Comparison of ENCODE assay signal across 8 cellular contexts in genomic region chr5:119411291-119411934, GRCh38. TPM values are rescaled to one million over a fixed set of nuclear protein-coding genes. Genes with fewer than 3 reads are reported as not detected.
DNase-seq lines count a peak whose midpoint lies in the region; ATAC-seq and TF ChIP-seq lines count a peak whose summit lies in the region.

No MANE protein-coding gene starts in this region.

- H2AK5ac ChIP-seq in trophoblast cell (ENCODE audit: low read length) = no peak overlapping the region

- POLR2A ChIA-PET in RWPE1 (lab: Yijun Ruan, JAX; ENCODE audit: low non-redundant PET) = no interaction called here

- 6 to 11% methylated on average over 9 of the region's 9 CpGs for WGBS in esophagus squamous epithelium, 2 donors
- no CpG with 5 or more reads among the region's 9 CpGs for WGBS in trophoblast cell (ENCODE audit: extremely low coverage, insufficient coverage, insufficient read length)

- H3K4me3 ChIP-seq in esophagus squamous epithelium (peak overlapping the region; percentile 33 to 70 (median 52)), trophoblast cell (ENCODE audit: low read depth, low read length) (peak overlapping the region; percentile 51)

- peak overlapping the region; percentile 81 for H3K14ac ChIP-seq in trophoblast cell (ENCODE audit: low read length)

- peak overlapping the region; percentile 74 for H3K4me2 ChIP-seq in trophoblast cell (ENCODE audit: low read length)

- peak overlapping the region; percentile 48 for H4K8ac ChIP-seq in trophoblast cell (ENCODE audit: low read depth, low read length)

- H3K4me1 ChIP-seq in esophagus squamous epithelium = peaks cover 7 to 24% (median 7%) of the 10 kb centered on the region in 3 donors
- no peaks in the 10 kb centered on the region for H3K4me1 ChIP-seq in trophoblast cell (ENCODE audit: control insufficient read depth in 1 of 2, insufficient read depth in 2 of 2, low read length in 2 of 2)

- H3K36me3 ChIP-seq in esophagus squamous epithelium (no peaks in the 10 kb centered on the region), trophoblast cell (ENCODE audit: control insufficient read depth in 1 of 2, insufficient read depth in 2 of 2, low read length in 2 of 2) (peaks cover 1 to 2% of the 10 kb centered on the region in 2 experiments)

- H3K4ac ChIP-seq in trophoblast cell (ENCODE audit: low read depth, low read length) = no peak overlapping the region

- no peaks in the 10 kb centered on the region for H3K79me2 ChIP-seq in trophoblast cell (ENCODE audit: control insufficient read depth, insufficient read depth, low read length, poor library complexity)

- peak overlapping the region; percentile 90 for H2BK120ac ChIP-seq in trophoblast cell (ENCODE audit: insufficient read depth, low read length, poor library complexity)

- H3K9ac ChIP-seq in trophoblast cell (ENCODE audit: low read length) = no peak overlapping the region

- peak overlapping the region; percentile 46 for H2BK5ac ChIP-seq in trophoblast cell (ENCODE audit: low read depth, low read length, poor library complexity)

- no peak overlapping the region for H3K23ac ChIP-seq in trophoblast cell (ENCODE audit: low read length)

- CTCF ChIA-PET in RWPE1 (lab: Yijun Ruan, JAX) = interaction anchor here (0.5 to 3.7 kb wide), 32 partner anchors 10 to 462 kb away, joined by 3 to 30 read pairs (median 5); partner anchors contain the start of genes DMXL1, DTWD2 and TNFAIP8

- no peak for TF ChIP-seq POLR2A in esophagus squamous epithelium (IDR thresholded peaks at IDR 0.05)

- DNase-seq in RWPE1 (ENCODE audit: low spot score) (peak; percentile 81), esophagus squamous epithelium (lab: John Stamatoyannopoulos, UW) (no peak), trophoblast cell (peak; percentile 54 to 73), COR-L47 (lab: John Stamatoyannopoulos, UW) (no peak), DMS114 treated with DMSO at 0.1 percent for 48 hours (lab: John Stamatoyannopoulos, UW; ENCODE audit: unreplicated experiment) (no peak)
- no peak for DNase-seq in stimulated activated CD4-positive, alpha-beta T cell treated with anti-CD3 and anti-CD28 coated beads, Interleukin-1b, Interleukin-23, amount 100 ng/mL, for 48 hours

- TF ChIP-seq CTCF in RWPE1 (conservative IDR thresholded peaks at IDR 0.05; ENCODE audit: low read depth) (no peak), esophagus squamous epithelium (IDR thresholded peaks at IDR 0.05) (no peak)

- H3K27ac ChIP-seq in RWPE1 = peak overlapping the region; percentile 65
- H3K27ac ChIP-seq in esophagus squamous epithelium = peak overlapping the region; percentile 85 to 87 (median 86)
- peak overlapping the region; percentile 54 for H3K27ac ChIP-seq in trophoblast cell (ENCODE audit: low read depth, low read length)

- intact Hi-C loops in esophagus squamous epithelium (cut with DNase I) = loop anchor here (5.0 kb wide), 1 partner anchor 144 kb away; no protein-coding TSS in a partner anchor

- H3K9me3 ChIP-seq in esophagus squamous epithelium = no peaks in the 10 kb centered on the region
- H3K9me3 ChIP-seq in trophoblast cell (ENCODE audit: insufficient read depth, low read depth, low read length) = no peaks in the 10 kb centered on the region

- H3K79me1 ChIP-seq in trophoblast cell (ENCODE audit: low read length) = peaks cover 3% of the 10 kb centered on the region

- H4K12ac ChIP-seq in trophoblast cell (ENCODE audit: low read depth, low read length) = peak overlapping the region; percentile 57

- H4K91ac ChIP-seq in trophoblast cell (ENCODE audit: low read depth, low read length) = peak overlapping the region; percentile 88

- H3K27me3 ChIP-seq in esophagus squamous epithelium = no peaks in the 10 kb centered on the region
- H3K27me3 ChIP-seq in trophoblast cell (ENCODE audit: insufficient read depth, low read length) = no peaks in the 10 kb centered on the region

- H2BK12ac ChIP-seq in trophoblast cell (ENCODE audit: low read length) = peak overlapping the region; percentile 72

- H2AFZ ChIP-seq in trophoblast cell (ENCODE audit: insufficient read depth, low read length, poor library complexity) = peak overlapping the region; percentile 79

- ATAC-seq in GM21515 (IDR thresholded peaks at IDR 0.05; ENCODE audit: unreplicated experiment) (peak; percentile 3), GM18861 (IDR thresholded peaks at IDR 0.05; ENCODE audit: unreplicated experiment) (no peak)

- no peak overlapping the region for H3K18ac ChIP-seq in trophoblast cell (ENCODE audit: low read length)

RNA-seq across cellular contexts. Expression of gene HSD17B4, which starts 40.9 kb away (rescaled TPM):
- total RNA-seq in esophagus squamous epithelium = 100 to 1,000 TPM; 108 to 216 (median 141) TPM
- 119 and 125 TPM in 2 replicates for polyA plus RNA-seq in trophoblast cell (2013)

RNA-seq across cellular contexts. Expression of gene TNFAIP8, which starts 55.6 kb away (rescaled TPM):
- 10 to 100 TPM; 19.5 to 44.6 (median 34.9) TPM for total RNA-seq in esophagus squamous epithelium
- polyA plus RNA-seq in trophoblast cell (2013) = 58.8 and 59.8 TPM in 2 replicates

Comparison
In these comparisons a context has a peak if more than half of its experiments do, and no peak if none do; other contexts are left out.
1. DNase-seq: peak in RWPE1 (single experiment) and trophoblast cell (2 of 2); none in esophagus squamous epithelium (single experiment), stimulated activated CD4-positive, alpha-beta T cell treated with anti-CD3 and anti-CD28 coated beads, Interleukin-1b, Interleukin-23, amount 100 ng/mL, for 48 hours (single experiment), COR-L47 (single experiment) and DMS114 treated with DMSO at 0.1 percent for 48 hours (single experiment).
2. Peak in every context shown above with its lines, with median percentiles within 50 percentile points of each other: H3K27ac ChIP-seq.